30 cellular contexts compared by ENCODE assay signal in the genomic region with DNA sequence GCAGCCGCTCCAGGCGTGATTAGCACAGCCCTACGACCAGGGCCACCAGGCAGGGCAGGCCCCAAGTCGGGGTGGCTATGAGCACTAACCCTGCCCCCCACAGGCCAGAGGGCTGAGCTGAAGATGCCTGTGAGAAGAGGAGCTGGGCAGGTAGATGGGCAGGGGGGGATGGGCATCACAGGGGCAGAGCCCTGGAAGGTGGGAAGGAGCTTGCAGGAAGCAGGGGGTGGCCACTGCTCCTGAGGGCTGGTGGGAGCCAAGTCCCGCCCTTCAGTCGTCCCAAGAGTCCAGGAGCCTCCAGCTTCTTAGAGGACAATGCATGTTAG. TPM values are rescaled to one million over a fixed set of nuclear protein-coding genes. Genes with fewer than 3 reads are reported as not detected.
DNase-seq lines count a peak whose midpoint lies in the region; ATAC-seq, FAIRE-seq and TF ChIP-seq lines count a peak whose summit lies in the region.
"Had no signal": no experiment of that assay in that cellular context is flagged by ENCODE, and none has a peak within 500 bp of the region (broad histone marks: within the 10 kb centered on the region; RNA-seq: fewer than 3 reads in every experiment).

No MANE protein-coding gene starts in this region.

- H4K20me1 ChIP-seq in mammary epithelial cell (ENCODE audit: insufficient read depth, low read length) = no peaks in the 10 kb centered on the region

- H3K36me3 Mint-ChIP-seq in chondrocyte (ENCODE audit: low read depth) = no peaks in the 10 kb centered on the region

- in situ Hi-C loops in mammary epithelial cell (cut with MboI; ENCODE audit: low sequenced_read_pairs in 2 of 2) = no loop called here
- in situ Hi-C loops in gastrocnemius medialis (cut with MboI; ENCODE audit: low sequenced_read_pairs in 4 of 4) = no loop called here

- no TSS peak for BruUV-seq in mammary epithelial cell (replicated peaks; lab: Mats Ljungman, UMichigan)

- peak overlapping the region in 1 of 2 donors; percentile 19 for H3K27ac ChIP-seq in breast epithelium
- no peak overlapping the region for H3K27ac ChIP-seq in mammary epithelial cell (ENCODE audit: insufficient read depth, low read depth, low read length)
- H3K27ac ChIP-seq in kidney (ENCODE audit: low read depth in 2 of 2, low read length in 2 of 2) = no peak overlapping the region
- H3K27ac ChIP-seq in gastrocnemius medialis = peak overlapping the region; percentile 78 to 86 (median 81)
- H3K27ac ChIP-seq: KMS-11, SK-N-MC, tibial nerve had no signal

- no peaks in the 10 kb centered on the region for H3K9me3 ChIP-seq in breast epithelium
- no peaks in the 10 kb centered on the region for H3K9me3 ChIP-seq in mammary epithelial cell (replicated peaks; ENCODE audit: insufficient read depth, low read length)
- no peaks in the 10 kb centered on the region for H3K9me3 ChIP-seq in kidney (ENCODE audit: control insufficient read depth in 1 of 2, low read length in 2 of 2)
- no peaks in the 10 kb centered on the region for H3K9me3 ChIP-seq in gastrocnemius medialis
- H3K9me3 ChIP-seq: MG63, tibial nerve had no signal

- H3K9ac ChIP-seq in mammary epithelial cell (ENCODE audit: insufficient read depth, low read length) = no peak overlapping the region
- no peak overlapping the region for H3K9ac ChIP-seq in kidney (ENCODE audit: low read length in 2 of 2)
- H3K9ac ChIP-seq: KMS-11 had no signal

- DNase-seq in breast epithelium (ENCODE audit: low spot score in 2 of 2) (no peak), mammary epithelial cell (no peak), chondrocyte (ENCODE audit: low spot score) (peak; percentile 64), kidney (peak; percentile 58), gastrocnemius medialis (no peak), NCI-H345 treated with DMSO at 0.1 percent for 48 hours (lab: John Stamatoyannopoulos, UW; ENCODE audit: unreplicated experiment) (no peak)
- DNase-seq in stimulated activated CD4-positive, alpha-beta T cell treated with anti-CD3 and anti-CD28 coated beads, Interleukin-4, amount 100 ng/mL, for 4 hours = no peak
- DNase-seq: activated naive CD4-positive, alpha-beta T cell; activated naive CD8-positive, alpha-beta T cell treated with anti-CD3 and anti-CD28 coated beads, Interleukin-2, amount 50 U/mL, for 24 hours; activated T-cell treated with anti-CD3 and anti-CD28 coated beads, Interleukin-2, amount 50 U/mL, for 48 hours; CD4-positive, CD25-positive, alpha-beta regulatory T cell; DND-41; foreskin melanocyte; GF-D8; HFFc6; MG63; NCI-H2029; NCI-H2227 treated with DMSO at 0.1 percent for 48 hours; RPMI8226; T-helper 17 cell had no signal

- TF ChIP-seq CTCF in breast epithelium (IDR thresholded peaks at IDR 0.05) = no peak
- no peak for TF ChIP-seq CTCF in mammary epithelial cell (conservative IDR thresholded peaks at IDR 0.05 in 1 of 2, IDR thresholded peaks at IDR 0.05 in 1 of 2; ENCODE audit: extremely low read depth in 1 of 2, insufficient read depth in 1 of 2, low read depth in 1 of 2, low read length in 2 of 2)
- TF ChIP-seq CTCF in chondrocyte (IDR thresholded peaks at IDR 0.05) = no peak
- TF ChIP-seq CTCF in kidney (IDR thresholded peaks at IDR 0.05; ENCODE audit: borderline replicate concordance, extremely low read depth, insufficient read depth) = no peak
- no peak for TF ChIP-seq CTCF in gastrocnemius medialis (IDR thresholded peaks at IDR 0.05 in 4 of 5, conservative IDR thresholded peaks at IDR 0.05 in 1 of 5)

- H3K4me2 ChIP-seq in mammary epithelial cell (ENCODE audit: insufficient read depth, low read depth, low read length) = no peak overlapping the region
- H3K4me2 ChIP-seq: KMS-11 had no signal

- intact Hi-C loops in breast epithelium (cut with DNase I; ENCODE audit: low total_unique reads) = no loop called here
- intact Hi-C loops in mammary epithelial cell (cut with micrococcal nuclease) = no loop called here
- intact Hi-C loops in kidney (cut with DNase I) = no loop called here
- intact Hi-C loops in gastrocnemius medialis (cut with DNase I; ENCODE audit: low total_unique reads) = loop anchor here (10.0 kb wide), 1 partner anchor 486 kb away; a partner anchor contains a TSS

- H3K4me1 ChIP-seq in breast epithelium (peaks cover 0 to 9% of the 10 kb centered on the region in 2 donors), mammary epithelial cell (ENCODE audit: insufficient read depth, low read length) (no peaks in the 10 kb centered on the region), kidney (ENCODE audit: control insufficient read depth in 1 of 2, insufficient read depth in 1 of 2, low read depth in 1 of 2, low read length in 2 of 2) (peaks cover 0 to 16% of the 10 kb centered on the region in 2 donors), gastrocnemius medialis (peaks cover 44 to 59% of the 10 kb centered on the region in 2 donors)

- no peaks in the 10 kb centered on the region for H3K9me3 Mint-ChIP-seq in chondrocyte (ENCODE audit: low read depth)
- H3K9me3 Mint-ChIP-seq: activated naive CD8-positive, alpha-beta T cell treated with anti-CD3 and anti-CD28 coated beads, Interleukin-2, amount 50 U/mL, for 24 hours; CD4-positive, CD25-positive, alpha-beta regulatory T cell; HFFc6; stimulated activated effector memory CD8-positive, alpha-beta T cell treated with anti-CD3 and anti-CD28 coated beads, Interleukin-12 subunit alpha, Interleukin-12 subunit beta, amount 100 ng/mL, for 72 hours had no signal

- H3K4me1 Mint-ChIP-seq in chondrocyte (ENCODE audit: low read depth) = peaks cover 3% of the 10 kb centered on the region
- H3K4me1 Mint-ChIP-seq: activated naive CD8-positive, alpha-beta T cell treated with anti-CD3 and anti-CD28 coated beads, Interleukin-2, amount 50 U/mL, for 24 hours; stimulated activated effector memory CD8-positive, alpha-beta T cell treated with anti-CD3 and anti-CD28 coated beads, Interleukin-12 subunit alpha, Interleukin-12 subunit beta, amount 100 ng/mL, for 72 hours; T-helper 17 cell had no signal

- H3K36me3 ChIP-seq in breast epithelium = no peaks in the 10 kb centered on the region
- H3K36me3 ChIP-seq in mammary epithelial cell (ENCODE audit: insufficient read depth, low read length) = no peaks in the 10 kb centered on the region
- peaks cover 0 to 2% of the 10 kb centered on the region in 2 donors for H3K36me3 ChIP-seq in kidney (ENCODE audit: control insufficient read depth in 1 of 2, insufficient read depth in 2 of 2, low read length in 2 of 2)
- H3K36me3 ChIP-seq in gastrocnemius medialis = no peaks in the 10 kb centered on the region
- H3K36me3 ChIP-seq: MG63 had no signal

- H3K4me3 ChIP-seq in breast epithelium (peak overlapping the region in 2 of 3 donors; percentile 9 to 33), mammary epithelial cell (replicated peaks in 1 of 3; ENCODE audit: insufficient read depth in 1 of 3, low read depth in 2 of 3, low read length in 3 of 3) (no peak overlapping the region), kidney (ENCODE audit: low read length in 2 of 2) (no peak overlapping the region), gastrocnemius medialis (peak overlapping the region in 3 of 4 donors; percentile 21 to 35 (median 25))
- H3K4me3 ChIP-seq: MG63, SK-N-MC, tibial nerve had no signal

- H3K79me2 ChIP-seq in mammary epithelial cell (ENCODE audit: insufficient read depth, low read length) = no peaks in the 10 kb centered on the region

- H3K4me3 Mint-ChIP-seq in chondrocyte (ENCODE audit: unreplicated experiment) = no peak overlapping the region
- H3K4me3 Mint-ChIP-seq: activated naive CD8-positive, alpha-beta T cell treated with anti-CD3 and anti-CD28 coated beads, Interleukin-2, amount 50 U/mL, for 24 hours; CD4-positive, CD25-positive, alpha-beta regulatory T cell; HFFc6; stimulated activated effector memory CD8-positive, alpha-beta T cell treated with anti-CD3 and anti-CD28 coated beads, Interleukin-12 subunit alpha, Interleukin-12 subunit beta, amount 100 ng/mL, for 72 hours; T-helper 17 cell had no signal

- H3K27ac Mint-ChIP-seq in chondrocyte (ENCODE audit: unreplicated experiment) = no peak overlapping the region
- H3K27ac Mint-ChIP-seq: activated naive CD8-positive, alpha-beta T cell treated with anti-CD3 and anti-CD28 coated beads, Interleukin-2, amount 50 U/mL, for 24 hours; HFFc6; stimulated activated effector memory CD8-positive, alpha-beta T cell treated with anti-CD3 and anti-CD28 coated beads, Interleukin-12 subunit alpha, Interleukin-12 subunit beta, amount 100 ng/mL, for 72 hours; T-helper 17 cell had no signal

- FAIRE-seq in kidney (lab: Jason Lieb, UNC) = no peak
- FAIRE-seq: A204.1, D721Med, HTR-8/SVneo, TTC549 had no signal

- no peaks in the 10 kb centered on the region for H3K27me3 ChIP-seq in breast epithelium
- H3K27me3 ChIP-seq in mammary epithelial cell (ENCODE audit: insufficient read depth, low read length) = peaks cover 3% of the 10 kb centered on the region
- H3K27me3 ChIP-seq in gastrocnemius medialis = no peaks in the 10 kb centered on the region
- H3K27me3 ChIP-seq: MG63, tibial nerve had no signal

- dilution Hi-C loops in mammary epithelial cell (cut with HindIII; ENCODE audit: low sequenced_read_pairs) = no loop called here

- WGBS in mammary epithelial cell (ENCODE audit: low coverage, missing lambda C conversion rate) = 10% methylated on average over 3 of the region's 6 CpGs

- TF ChIP-seq POLR2A in breast epithelium (IDR thresholded peaks at IDR 0.05) (no peak), gastrocnemius medialis (IDR thresholded peaks at IDR 0.05) (no peak)

- peak; percentile 18 to 23 for ATAC-seq in gastrocnemius medialis
- no peak for ATAC-seq in GM21526 (IDR thresholded peaks at IDR 0.05; ENCODE audit: low FRiP score, unreplicated experiment)
- ATAC-seq: activated naive CD8-positive, alpha-beta T cell treated with anti-CD3 and anti-CD28 coated beads, Interleukin-2, amount 50 U/mL, for 24 hours; sciatic nerve; stimulated activated effector memory CD8-positive, alpha-beta T cell treated with anti-CD3 and anti-CD28 coated beads, Interleukin-12 subunit alpha, Interleukin-12 subunit beta, amount 100 ng/mL, for 72 hours; T-helper 17 cell had no signal

- H3K27me3 Mint-ChIP-seq in chondrocyte (ENCODE audit: low read depth) = peaks cover 3% of the 10 kb centered on the region
- H3K27me3 Mint-ChIP-seq: activated naive CD8-positive, alpha-beta T cell treated with anti-CD3 and anti-CD28 coated beads, Interleukin-2, amount 50 U/mL, for 24 hours; CD4-positive, CD25-positive, alpha-beta regulatory T cell; T-helper 17 cell had no signal

- no peak overlapping the region for H2AFZ ChIP-seq in mammary epithelial cell (ENCODE audit: low read depth, low read length)

- CTCF ChIA-PET in mammary epithelial cell (lab: Charles Lee; ENCODE audit: low non-redundant PET) = no interaction called here

RNA-seq across cellular contexts. Expression of a gene that starts 7.3 kb away (rescaled TPM):
- total RNA-seq in breast epithelium = 10 to 100 TPM; 34.7 to 55.8 (median 37.9) TPM
- 10 to 100 TPM; 26.0 to 36.8 TPM for total RNA-seq in mammary epithelial cell
- 17.8 TPM for polyA plus RNA-seq in mammary epithelial cell
- polyA minus RNA-seq in mammary epithelial cell = 12.4 TPM
- total RNA-seq in chondrocyte = 80.3 to 114 TPM (median 82.7 TPM) in 3 replicates
- 84.8 TPM for total RNA-seq in kidney
- polyA plus RNA-seq in kidney (ENCODE audit: insufficient read depth, low read depth, low replicate concordance) = 49.8 TPM
- total RNA-seq in gastrocnemius medialis = 10 to 100 TPM; 20.4 to 29.4 (median 27.7) TPM

RNA-seq across cellular contexts. Expression of a gene that starts 27.2 kb away (rescaled TPM):
- total RNA-seq in breast epithelium = 10 to 100 TPM; 14.1 to 19.6 (median 17.4) TPM
- total RNA-seq in mammary epithelial cell = 10 to 100 TPM in 1 of 2 donors, 1 to 10 TPM in 1; 9.2 to 12.8 TPM
- 4.2 TPM for polyA plus RNA-seq in mammary epithelial cell
- 3.5 TPM for polyA minus RNA-seq in mammary epithelial cell
- total RNA-seq in chondrocyte = 8.6 to 12.5 TPM (median 10.0 TPM) in 3 replicates
- total RNA-seq in kidney = 12.1 TPM
- polyA plus RNA-seq in kidney (ENCODE audit: insufficient read depth, low read depth, low replicate concordance) = 4.1 TPM
- total RNA-seq in gastrocnemius medialis = 10 to 100 TPM in 2 of 4 donors, 1 to 10 TPM in 2; 4.8 to 12.1 (median 9.5) TPM

RNA-seq across cellular contexts. Expression of a gene that starts 27.2 kb away (rescaled TPM):
- 1 to 10 TPM; 3.3 to 4.7 (median 4.3) TPM for total RNA-seq in breast epithelium
- total RNA-seq in mammary epithelial cell = under 1 TPM; 0.42 to 0.83 TPM
- polyA plus RNA-seq in mammary epithelial cell = 0.18 TPM
- polyA minus RNA-seq in mammary epithelial cell = not detected
- total RNA-seq in chondrocyte = 3.8 to 9.1 TPM (median 5.5 TPM) in 3 replicates
- total RNA-seq in kidney = 3.8 TPM
- polyA plus RNA-seq in kidney (ENCODE audit: insufficient read depth, low read depth, low replicate concordance) = 1.3 TPM
- 1 to 10 TPM in 1 of 4 donors, under 1 TPM in 2, not detected in 1; 0.71 to 2.0 (median 0.86) TPM for total RNA-seq in gastrocnemius medialis

Comparison
In these comparisons a context has a peak if more than half of its experiments do, and no peak if none do; other contexts are left out.
1. H3K4me3 ChIP-seq: peak in breast epithelium (2 of 3) and gastrocnemius medialis (3 of 4); none in mammary epithelial cell (0 of 3) and kidney (0 of 2).
2. DNase-seq: peak in chondrocyte (single experiment) and kidney (single experiment); none in breast epithelium (0 of 2), mammary epithelial cell (single experiment), gastrocnemius medialis (0 of 2), stimulated activated CD4-positive, alpha-beta T cell treated with anti-CD3 and anti-CD28 coated beads, Interleukin-4, amount 100 ng/mL, for 4 hours (0 of 2) and NCI-H345 treated with DMSO at 0.1 percent for 48 hours (single experiment).
3. H3K27ac ChIP-seq: peak in gastrocnemius medialis (4 of 4); none in mammary epithelial cell (single experiment) and kidney (0 of 2).